Comparison of ENCODE assay signal across 8 cellular contexts in the genomic region with DNA sequence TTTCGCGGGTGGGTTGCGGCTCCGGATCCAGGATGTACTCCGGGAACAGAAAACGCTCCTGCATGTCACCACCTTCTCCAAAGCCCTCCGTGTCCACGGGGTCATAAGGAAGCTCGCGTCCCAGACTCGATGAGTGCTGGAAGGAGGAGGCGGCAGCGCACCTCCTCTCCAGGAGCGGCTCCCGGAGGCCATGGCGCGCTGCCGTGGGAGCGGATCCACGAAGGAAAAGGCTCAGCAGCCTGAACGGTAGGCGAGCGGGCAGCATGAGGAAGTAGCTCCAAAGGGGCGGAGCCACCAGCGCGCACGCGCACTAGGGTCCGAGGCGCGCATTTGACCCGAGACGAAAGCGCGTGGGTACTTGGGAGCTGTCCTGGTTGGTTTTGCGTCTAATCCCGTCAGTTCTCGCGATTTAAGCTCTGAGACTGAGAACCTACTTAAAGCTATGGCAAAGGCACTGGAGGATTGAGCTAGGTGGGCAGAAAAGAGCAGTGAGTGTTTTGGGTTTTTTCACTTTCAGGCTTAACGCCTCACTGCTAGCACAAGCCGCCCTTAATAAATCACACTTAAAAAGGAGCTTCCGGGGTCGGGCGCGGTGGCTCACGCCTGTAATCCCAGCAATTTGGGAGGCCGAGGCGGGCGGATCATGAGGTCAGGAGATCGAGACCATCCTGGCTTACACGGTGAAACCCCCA. TPM values are rescaled to one million over a fixed set of nuclear protein-coding genes. Genes with fewer than 3 reads are reported as not detected.
DNase-seq lines count a peak whose midpoint lies in the region; ATAC-seq and TF ChIP-seq lines count a peak whose summit lies in the region.

A gene (minus strand): TSS at position 286 of the 692 bp plus-strand sequence. CDS start 21 bp downstream, at position 265.

- TF ChIP-seq CTCF in RWPE2 (IDR thresholded peaks at IDR 0.05; ENCODE audit: poor library complexity, severe bottlenecking) (no peak), fibroblast of mammary gland (conservative IDR thresholded peaks at IDR 0.05; ENCODE audit: control insufficient read depth, insufficient read depth, low read depth, low read length) (no peak)

- DNase-seq in EH (ENCODE audit: low read depth) (peak; percentile 99), H4 (ENCODE audit: low spot score) (peak; percentile 98), LoVo (ENCODE audit: low spot score) (peak; percentile 97), RWPE2 (ENCODE audit: low spot score) (peak; percentile 93), fibroblast of mammary gland (ENCODE audit: low read depth) (peak; percentile 99)
- DNase-seq in activated T-helper 2 cell treated with anti-CD3 and anti-CD28 coated beads, Interferon-gamma antibody, Interleukin-2, Interleukin-4, amounts not matched to agents 10 μg/mL and 5 μg/mL and 100 μg/mL, durations not matched to agents 14 hours and 24 hours and 36 hours (ENCODE audit: low spot score): peak; percentile 98
- peak; percentile 92 to 99 (median 98) for DNase-seq in naive thymus-derived CD8-positive, alpha-beta T cell
- peak; percentile 95 to 98 (median 97) for DNase-seq in stimulated activated naive CD4-positive, alpha-beta T cell (lab: John Stamatoyannopoulos, UW)

- peak within 1 kb of the TSS; percentile 81 for H3K27ac ChIP-seq in RWPE2 (ENCODE audit: poor library complexity, severe bottlenecking)

- H3K36me3 ChIP-seq in RWPE2 (ENCODE audit: low read depth): peaks cover 35% of the 10 kb centered on the region

- H3K27me3 ChIP-seq in RWPE2 (ENCODE audit: insufficient read depth, poor library complexity, severe bottlenecking): no peaks in the 10 kb centered on the region

- H3K4me3 Mint-ChIP-seq in activated T-helper 2 cell treated with anti-CD3 and anti-CD28 coated beads, Interferon-gamma antibody, Interleukin-2, Interleukin-4, amounts not matched to agents 10 μg/mL and 5 μg/mL and 100 μg/mL, durations not matched to agents 14 hours and 24 hours and 36 hours (ENCODE audit: low read depth): peak within 1 kb of the TSS; percentile 100
- H3K4me3 Mint-ChIP-seq in naive thymus-derived CD8-positive, alpha-beta T cell: peak within 1 kb of the TSS; percentile 98 to 100 (median 99)

- peaks cover 16% of the 10 kb centered on the region for H3K9me3 Mint-ChIP-seq in activated T-helper 2 cell treated with anti-CD3 and anti-CD28 coated beads, Interferon-gamma antibody, Interleukin-2, Interleukin-4, amounts not matched to agents 10 μg/mL and 5 μg/mL and 100 μg/mL, durations not matched to agents 14 hours and 24 hours and 36 hours
- peaks cover 0 to 15% (median 2%) of the 10 kb centered on the region in 9 donors for H3K9me3 Mint-ChIP-seq in naive thymus-derived CD8-positive, alpha-beta T cell

- peaks cover 41% of the 10 kb centered on the region for H3K4me1 Mint-ChIP-seq in activated T-helper 2 cell treated with anti-CD3 and anti-CD28 coated beads, Interferon-gamma antibody, Interleukin-2, Interleukin-4, amounts not matched to agents 10 μg/mL and 5 μg/mL and 100 μg/mL, durations not matched to agents 14 hours and 24 hours and 36 hours (ENCODE audit: low read depth)
- H3K4me1 Mint-ChIP-seq in naive thymus-derived CD8-positive, alpha-beta T cell: peaks cover 15 to 75% (median 58%) of the 10 kb centered on the region in 4 donors

- POLR2A ChIA-PET in naive thymus-derived CD8-positive, alpha-beta T cell (lab: Charles Lee): interaction anchor here (0.6 to 5.2 kb wide), 16 partner anchors 8 to 1030 kb away, joined by 3 to 154 read pairs (median 5); a partner anchor contains a TSS

- peak; percentile 79 for ATAC-seq in RWPE2 (ENCODE audit: low read depth)
- ATAC-seq in naive thymus-derived CD8-positive, alpha-beta T cell: peak; percentile 85 to 87

- H3K27me3 Mint-ChIP-seq in activated T-helper 2 cell treated with anti-CD3 and anti-CD28 coated beads, Interferon-gamma antibody, Interleukin-2, Interleukin-4, amounts not matched to agents 10 μg/mL and 5 μg/mL and 100 μg/mL, durations not matched to agents 14 hours and 24 hours and 36 hours (ENCODE audit: low read depth): no peaks in the 10 kb centered on the region
- no peaks in the 10 kb centered on the region for H3K27me3 Mint-ChIP-seq in naive thymus-derived CD8-positive, alpha-beta T cell

- H3K4me1 ChIP-seq in RWPE2 (ENCODE audit: insufficient read depth, poor library complexity, severe bottlenecking): peaks cover 12% of the 10 kb centered on the region

- H3K27ac Mint-ChIP-seq in activated T-helper 2 cell treated with anti-CD3 and anti-CD28 coated beads, Interferon-gamma antibody, Interleukin-2, Interleukin-4, amounts not matched to agents 10 μg/mL and 5 μg/mL and 100 μg/mL, durations not matched to agents 14 hours and 24 hours and 36 hours: peak within 1 kb of the TSS; percentile 100
- H3K27ac Mint-ChIP-seq in naive thymus-derived CD8-positive, alpha-beta T cell: peak within 1 kb of the TSS; percentile 95 to 99 (median 97)

- peaks cover 6% of the 10 kb centered on the region for H3K9me3 ChIP-seq in RWPE2 (ENCODE audit: severe bottlenecking)

- H3K36me3 Mint-ChIP-seq in activated T-helper 2 cell treated with anti-CD3 and anti-CD28 coated beads, Interferon-gamma antibody, Interleukin-2, Interleukin-4, amounts not matched to agents 10 μg/mL and 5 μg/mL and 100 μg/mL, durations not matched to agents 14 hours and 24 hours and 36 hours (ENCODE audit: low read depth): peaks cover 65% of the 10 kb centered on the region
- H3K36me3 Mint-ChIP-seq in naive thymus-derived CD8-positive, alpha-beta T cell: peaks cover 16 to 38% (median 22%) of the 10 kb centered on the region in 3 donors

- intact Hi-C loops in activated T-helper 2 cell treated with anti-CD3 and anti-CD28 coated beads, Interferon-gamma antibody, Interleukin-2, Interleukin-4, amounts not matched to agents 10 μg/mL and 5 μg/mL and 100 μg/mL, durations not matched to agents 14 hours and 24 hours and 36 hours (cut with micrococcal nuclease): loop anchor here (1.0 to 10.0 kb wide), 6 partner anchors 68 to 1030 kb away; a partner anchor contains a TSS

- H3K4me3 ChIP-seq in RWPE2 (ENCODE audit: severe bottlenecking): peak within 1 kb of the TSS; percentile 62
- peak within 1 kb of the TSS; percentile 97 for H3K4me3 ChIP-seq in fibroblast of mammary gland (ENCODE audit: control insufficient read depth, low read depth, low read length)

RNA-seq across cellular contexts. Expression of the gene that starts here (rescaled TPM):
- total RNA-seq in H4 (2014; rRNA removed; shearing (Covaris generic)): 12.5 and 15.3 TPM in 2 replicates
- 16.5 and 18.1 TPM in 2 replicates for total RNA-seq in activated T-helper 2 cell treated with anti-CD3 and anti-CD28 coated beads, Interferon-gamma antibody, Interleukin-2, Interleukin-4, amounts not matched to agents 10 μg/mL and 5 μg/mL and 100 μg/mL, durations not matched to agents 14 hours and 24 hours and 36 hours
- 10 to 100 TPM; 21.5 to 23.8 TPM for total RNA-seq in naive thymus-derived CD8-positive, alpha-beta T cell
- 10 to 100 TPM; 17.8 to 24.6 (median 20.6) TPM for polyA plus RNA-seq in naive thymus-derived CD8-positive, alpha-beta T cell

Comparison
In these comparisons a context has a peak if more than half of its experiments do, and no peak if none do; other contexts are left out.
1. Peak in every context shown above with its lines: DNase-seq, ATAC-seq, H3K4me3 ChIP-seq and H3K27ac ChIP-seq.